ENCODE assay signal across 22 cellular contexts in the genomic region with DNA sequence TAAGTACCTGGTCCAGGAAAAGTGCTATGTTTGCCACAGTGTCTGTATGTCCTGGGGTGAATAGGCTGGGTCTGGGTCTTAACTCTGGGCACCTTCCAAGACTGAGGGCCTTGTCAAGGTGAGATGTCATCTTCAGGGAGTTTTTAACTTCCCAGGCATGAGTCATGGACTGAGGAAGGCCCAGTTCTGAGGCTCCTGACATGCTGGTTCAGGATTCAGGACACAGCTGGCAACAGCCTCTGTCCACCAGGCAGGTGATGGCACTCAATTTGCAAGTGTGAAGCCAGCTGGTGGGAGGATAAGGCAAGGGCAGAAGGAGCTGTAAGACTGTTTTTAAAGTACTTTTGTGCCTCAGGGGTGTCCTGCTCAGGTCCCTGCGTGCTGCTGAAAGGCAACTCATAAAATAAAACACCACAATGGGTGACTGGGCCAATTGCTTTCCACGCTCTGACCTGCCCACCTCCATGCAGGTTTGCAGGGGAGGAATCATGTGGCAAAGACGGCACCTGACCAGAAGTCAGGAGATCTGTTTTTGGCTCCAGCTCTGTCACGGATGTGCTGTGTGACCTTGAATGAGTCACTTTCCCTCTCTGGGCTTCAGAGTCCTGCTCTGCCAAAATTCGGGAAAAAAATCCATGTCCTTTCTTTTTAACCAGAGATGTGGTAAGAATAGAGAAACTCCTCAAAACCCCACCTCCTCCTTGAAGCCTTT. TPM values are rescaled to one million over a fixed set of nuclear protein-coding genes. Genes with fewer than 3 reads are reported as not detected.
A peak's percentile ranks its signal among the peaks of the same experiment; 100 is the strongest.
DNase-seq lines count a peak whose midpoint lies in the region; ATAC-seq and TF ChIP-seq lines count a peak whose summit lies in the region.
"Had no signal": no experiment of that assay in that cellular context is flagged by ENCODE, and none has a peak within 500 bp of the region (broad histone marks: within the 10 kb centered on the region; RNA-seq: fewer than 3 reads in every experiment).

No MANE protein-coding gene starts in this region.

- H3T11ph ChIP-seq in H9 (ENCODE audit: low read length) = no peak overlapping the region

- no peak overlapping the region for H2AFZ ChIP-seq in H9 (ENCODE audit: low read length)

- no peaks in the 10 kb centered on the region for H4K20me1 ChIP-seq in H9 (ENCODE audit: control insufficient read depth, insufficient read depth, insufficient read length)

- H2BK20ac ChIP-seq in H9 (ENCODE audit: low read depth, low read length, poor library complexity, severe bottlenecking) = no peak overlapping the region

- H3K27me3 Mint-ChIP-seq in H9 (ENCODE audit: low read depth) (peaks cover 15% of the 10 kb centered on the region), WTC11 (ENCODE audit: low read depth) (peaks cover 9% of the 10 kb centered on the region)
- peaks cover 21% of the 10 kb centered on the region for H3K27me3 Mint-ChIP-seq in activated CD4-positive, alpha-beta T cell treated with anti-CD3 and anti-CD28 coated beads, Interleukin-2, amount 10 ng/mL, durations not matched to agents 24 days and 14 days

- no peak overlapping the region for H4K8ac ChIP-seq in H9 (replicated peaks; ENCODE audit: insufficient read length, low read depth, low read length)

- CTCF ChIA-PET in WTC11 (lab: Charles Lee) = interaction anchor here (0.8 to 4.9 kb wide), 31 partner anchors 8 to 679 kb away, joined by 3 to 102 read pairs (median 6); a partner anchor contains a TSS

- H2BK5ac ChIP-seq in H9 (ENCODE audit: insufficient read length, low read length) = no peak overlapping the region

- H3K4me1 ChIP-seq in H9 (ENCODE audit: insufficient read depth, low read length) = no peaks in the 10 kb centered on the region
- H3K4me1 ChIP-seq in foreskin keratinocyte = peaks cover 3% of the 10 kb centered on the region
- H3K4me1 ChIP-seq in colonic mucosa = peaks cover 1% of the 10 kb centered on the region

- no peak for DNase-seq in H9
- DNase-seq in WTC11 (ENCODE audit: low spot score) = no peak
- DNase-seq in foreskin keratinocyte = peak; percentile 38 to 70
- DNase-seq in colonic mucosa = no peak
- DNase-seq in activated CD4-positive, alpha-beta T cell treated with anti-CD3 and anti-CD28 coated beads, Interleukin-2, amount 10 ng/mL, durations not matched to agents 24 days and 14 days = no peak
- no peak for DNase-seq in lower leg skin (ENCODE audit: low spot score in 2 of 2)
- DNase-seq: activated naive CD4-positive, alpha-beta T cell treated with Interleukin-2 at 50 U/mL for 16 hours; activated T-cell treated with anti-CD3 and anti-CD28 coated beads, Interleukin-2, amount 50 U/mL, for 24 hours; cortex of kidney; head of caudate nucleus; NCI-H1417 treated with DMSO at 0.1 percent for 48 hours; NK-92 treated with Interleukin-12 subunit alpha and Interleukin-12 subunit beta, amount 100 ng/mL, for 24 hours had no signal

- H3K4me3 Mint-ChIP-seq in H9 (no peak overlapping the region), WTC11 (no peak overlapping the region)
- H3K4me3 Mint-ChIP-seq in activated CD4-positive, alpha-beta T cell treated with anti-CD3 and anti-CD28 coated beads, Interleukin-2, amount 10 ng/mL, durations not matched to agents 24 days and 14 days = no peak overlapping the region
- H3K4me3 Mint-ChIP-seq: activated T-cell treated with anti-CD3 and anti-CD28 coated beads, Interleukin-2, amount 50 U/mL, for 24 hours; CD4-positive, alpha-beta memory T cell had no signal

- H3K4ac ChIP-seq in H9 (ENCODE audit: low read depth, low read length) = no peak overlapping the region

- no peak overlapping the region for H3K56ac ChIP-seq in H9 (ENCODE audit: insufficient read length, low read depth, low read length)

- no peak overlapping the region for H2BK12ac ChIP-seq in H9 (ENCODE audit: insufficient read length, low read depth, low read length)

- no peak overlapping the region for H2AK5ac ChIP-seq in H9 (ENCODE audit: insufficient read length, low read length)

- intact Hi-C loops in colonic mucosa (cut with DNase I) = loop anchor here (5.0 to 10.0 kb wide), 2 partner anchors 66 to 144 kb away; no protein-coding TSS in a partner anchor
- intact Hi-C loops in activated CD4-positive, alpha-beta T cell treated with anti-CD3 and anti-CD28 coated beads, Interleukin-2, amount 10 ng/mL, durations not matched to agents 24 days and 14 days (cut with micrococcal nuclease) = loop anchor here (1.0 kb wide), 1 partner anchor 148 kb away; no protein-coding TSS in a partner anchor
- intact Hi-C loops in lower leg skin (cut with DNase I; ENCODE audit: low total_unique reads) = no loop called here

- H3K23me2 ChIP-seq in H9 (ENCODE audit: insufficient read length, low read depth, low read length, poor library complexity, severe bottlenecking) = peaks cover 7% of the 10 kb centered on the region

- POLR2A ChIA-PET in WTC11 (lab: Charles Lee) = no interaction called here

- H3K27ac ChIP-seq in C4-2B = peak overlapping the region; percentile 19; the same call in 1 of the 2 replicates
- H3K27ac ChIP-seq in H9 (ENCODE audit: insufficient read length, low read depth, low read length) = no peak overlapping the region
- no peak overlapping the region for H3K27ac ChIP-seq in foreskin keratinocyte
- no peak overlapping the region for H3K27ac ChIP-seq in colonic mucosa
- H3K27ac ChIP-seq: HL-60, neutrophil, prostate gland, tibial nerve had no signal

- H3K36me3 ChIP-seq in colonic mucosa = no peaks in the 10 kb centered on the region
- H3K36me3 ChIP-seq: neutrophil, prostate gland, tibial nerve had no signal

- H3K9me3 ChIP-seq in H9 (ENCODE audit: control insufficient read depth, low read depth, low read length) (no peaks in the 10 kb centered on the region), colonic mucosa (no peaks in the 10 kb centered on the region)
- H3K9me3 ChIP-seq: neutrophil, prostate gland, tibial nerve had no signal

- H4K5ac ChIP-seq in H9 (ENCODE audit: insufficient read length, low read depth, low read length) = no peak overlapping the region

- no peak overlapping the region for H3K4me2 ChIP-seq in H9 (ENCODE audit: insufficient read depth, insufficient read length, low read length)

- H3K14ac ChIP-seq in H9 (ENCODE audit: insufficient read depth, low read length) = no peak overlapping the region

- H2BK15ac ChIP-seq in H9 (ENCODE audit: low read depth, low read length) = no peak overlapping the region; the same call in 1 of the 2 replicates

- no peak for TF ChIP-seq POLR2A in lower leg skin (IDR thresholded peaks at IDR 0.05)

- H3K9me3 Mint-ChIP-seq in H9 (no peaks in the 10 kb centered on the region), WTC11 (no peaks in the 10 kb centered on the region)
- H3K9me3 Mint-ChIP-seq in activated CD4-positive, alpha-beta T cell treated with anti-CD3 and anti-CD28 coated beads, Interleukin-2, amount 10 ng/mL, durations not matched to agents 24 days and 14 days = no peaks in the 10 kb centered on the region
- H3K9me3 Mint-ChIP-seq: activated T-cell treated with anti-CD3 and anti-CD28 coated beads, Interleukin-2, amount 50 U/mL, for 24 hours; CD4-positive, alpha-beta memory T cell had no signal

- H3K9ac ChIP-seq in H9 (ENCODE audit: extremely low read depth, insufficient read length, low read length) (no peak overlapping the region), colonic mucosa (ENCODE audit: low read depth in 2 of 2, low read length in 2 of 2) (no peak overlapping the region)

- H3K4me3 ChIP-seq in colonic mucosa (no peak overlapping the region), lower leg skin (ENCODE audit: low read depth, poor library complexity, severe bottlenecking) (no peak overlapping the region)
- H3K4me3 ChIP-seq: prostate gland, tibial nerve had no signal

- no peak overlapping the region for H3K18ac ChIP-seq in H9 (ENCODE audit: insufficient read length, low read depth, low read length)

- WGBS in H9 (ENCODE audit: extremely low coverage, insufficient read length, low lambda C conversion rate) = no CpG with 5 or more reads among the region's 5 CpGs
- 81 to 83% methylated on average over 5 of the region's 5 CpGs for WGBS in lower leg skin, 2 donors

- H3K4me1 Mint-ChIP-seq in H9 (peaks cover 24 to 41% of the 10 kb centered on the region in 2 experiments), WTC11 (peaks cover 29% of the 10 kb centered on the region)
- H3K4me1 Mint-ChIP-seq in activated CD4-positive, alpha-beta T cell treated with anti-CD3 and anti-CD28 coated beads, Interleukin-2, amount 10 ng/mL, durations not matched to agents 24 days and 14 days = peaks cover 2% of the 10 kb centered on the region

- H2BK120ac ChIP-seq in H9 (ENCODE audit: low read depth, low read length, poor library complexity, severe bottlenecking) = no peak overlapping the region

- no peaks in the 10 kb centered on the region for H3K36me3 Mint-ChIP-seq in H9 (ENCODE audit: insufficient read depth in 1 of 3, low read depth in 3 of 3)
- no peaks in the 10 kb centered on the region for H3K36me3 Mint-ChIP-seq in WTC11
- no peaks in the 10 kb centered on the region for H3K36me3 Mint-ChIP-seq in activated CD4-positive, alpha-beta T cell treated with anti-CD3 and anti-CD28 coated beads, Interleukin-2, amount 10 ng/mL, durations not matched to agents 24 days and 14 days (ENCODE audit: low read depth)
- H3K36me3 Mint-ChIP-seq: CD4-positive, alpha-beta memory T cell had no signal

- no peak overlapping the region for H4K91ac ChIP-seq in H9 (ENCODE audit: insufficient read length, low read depth, low read length)

- ATAC-seq in WTC11 (no peak), foreskin keratinocyte (peak; percentile 63), GM19395 (IDR thresholded peaks at IDR 0.05; ENCODE audit: unreplicated experiment) (no peak)
- ATAC-seq: HCT116 had no signal

- peak overlapping the region in 2 of 3 experiments; percentile 55 to 87; a peak in 2 of 7 replicates for H3K27ac Mint-ChIP-seq in H9
- H3K27ac Mint-ChIP-seq in WTC11 = no peak overlapping the region
- no peak overlapping the region for H3K27ac Mint-ChIP-seq in activated CD4-positive, alpha-beta T cell treated with anti-CD3 and anti-CD28 coated beads, Interleukin-2, amount 10 ng/mL, durations not matched to agents 24 days and 14 days
- H3K27ac Mint-ChIP-seq: activated T-cell treated with anti-CD3 and anti-CD28 coated beads, Interleukin-2, amount 50 U/mL, for 24 hours; CD4-positive, alpha-beta memory T cell had no signal

- H3K79me1 ChIP-seq in H9 (ENCODE audit: insufficient read depth, low read depth, low read length, poor library complexity, severe bottlenecking) = no peaks in the 10 kb centered on the region

- no peaks in the 10 kb centered on the region for H3K79me2 ChIP-seq in H9 (ENCODE audit: insufficient read depth, low read length)

- no peak overlapping the region for H3K23ac ChIP-seq in H9 (ENCODE audit: insufficient read length, low read depth, low read length)

- H3K27me3 ChIP-seq in H9 (ENCODE audit: insufficient read depth, low read length) (no peaks in the 10 kb centered on the region), foreskin keratinocyte (peaks cover 19% of the 10 kb centered on the region), colonic mucosa (peaks cover 10% of the 10 kb centered on the region)

- TF ChIP-seq CTCF in C4-2B (conservative IDR thresholded peaks at IDR 0.05) (no peak), H9 (conservative IDR thresholded peaks at IDR 0.05) (no peak), WTC11 (IDR thresholded peaks at IDR 0.05) (no peak), foreskin keratinocyte (conservative IDR thresholded peaks at IDR 0.05) (no peak), colonic mucosa (IDR thresholded peaks at IDR 0.05) (no peak), lower leg skin (IDR thresholded peaks at IDR 0.05) (no peak)

RNA-seq across cellular contexts. Expression of a gene that starts 4.9 kb away (rescaled TPM):
- 7.0 and 7.6 TPM in 2 replicates for total RNA-seq in H9 (2021)
- total RNA-seq in WTC11 (2021) = 10.6 to 12.6 TPM (median 10.7 TPM) in 3 replicates
- 0.07 TPM in 1 of 2 replicates, not detected in the other for total RNA-seq in foreskin keratinocyte
- 0.01 TPM in 1 of 2 replicates, not detected in the other for polyA plus RNA-seq in foreskin keratinocyte
- total RNA-seq in colonic mucosa = under 1 TPM; 0.05 to 0.37 TPM
- not detected in 2 replicates for total RNA-seq in activated CD4-positive, alpha-beta T cell treated with anti-CD3 and anti-CD28 coated beads, Interleukin-2, amount 10 ng/mL, durations not matched to agents 24 days and 14 days
- total RNA-seq in lower leg skin = under 1 TPM in 3 of 4 donors, not detected in 1; 0.08 to 0.42 (median 0.10) TPM
- total RNA-seq: mesenteric fat pad, SK-MEL-5 had no signal

RNA-seq across cellular contexts. Expression of a gene that starts 35.1 kb away (rescaled TPM):
- total RNA-seq in H9 (2021) = 2,330 and 2,392 TPM in 2 replicates
- 2,184 to 2,437 TPM (median 2,411 TPM) in 3 replicates for total RNA-seq in WTC11 (2021)
- total RNA-seq in foreskin keratinocyte = 1,970 and 2,018 TPM in 2 replicates
- 3,077 and 3,184 TPM in 2 replicates for polyA plus RNA-seq in foreskin keratinocyte
- 1,000 to 10,000 TPM; 1,011 to 1,246 TPM for total RNA-seq in colonic mucosa
- 1,681 and 1,689 TPM in 2 replicates for total RNA-seq in activated CD4-positive, alpha-beta T cell treated with anti-CD3 and anti-CD28 coated beads, Interleukin-2, amount 10 ng/mL, durations not matched to agents 24 days and 14 days
- 1,000 to 10,000 TPM; 2,250 to 4,289 (median 3,665) TPM for total RNA-seq in lower leg skin

Comparison
In these comparisons a context has a peak if more than half of its experiments do, and no peak if none do; other contexts are left out.
1. DNase-seq: peak in foreskin keratinocyte (2 of 2); none in H9 (single experiment), WTC11 (single experiment), colonic mucosa (single experiment), activated CD4-positive, alpha-beta T cell treated with anti-CD3 and anti-CD28 coated beads, Interleukin-2, amount 10 ng/mL, durations not matched to agents 24 days and 14 days (single experiment) and lower leg skin (0 of 2).
2. H3K27ac Mint-ChIP-seq: peak in H9 (2 of 3); none in WTC11 (single experiment) and activated CD4-positive, alpha-beta T cell treated with anti-CD3 and anti-CD28 coated beads, Interleukin-2, amount 10 ng/mL, durations not matched to agents 24 days and 14 days (single experiment).